17 cellular contexts compared by ENCODE assay signal in the genomic region with DNA sequence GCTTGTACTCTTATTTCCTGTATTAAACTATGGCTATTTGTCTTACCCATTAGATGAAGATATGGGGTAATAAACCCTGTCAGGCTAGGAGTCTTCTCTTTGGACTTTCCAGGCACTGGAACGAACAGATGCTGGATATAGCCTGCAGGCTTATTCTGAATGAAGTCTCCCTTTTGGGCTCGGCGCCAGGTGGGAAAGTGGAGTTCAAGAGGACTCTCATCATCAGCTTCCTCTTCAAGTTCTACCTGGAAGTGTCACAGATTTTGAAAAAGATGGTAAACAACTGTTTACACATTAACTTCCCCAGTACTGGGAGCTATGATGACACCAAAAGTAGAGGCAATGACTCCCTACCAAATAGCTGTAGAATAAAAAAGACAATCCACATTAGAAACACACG. TPM values are rescaled to one million over a fixed set of nuclear protein-coding genes. Genes with fewer than 3 reads are reported as not detected.
DNase-seq lines count a peak whose midpoint lies in the region; ATAC-seq, FAIRE-seq and TF ChIP-seq lines count a peak whose summit lies in the region.
"Had no signal": no experiment of that assay in that cellular context is flagged by ENCODE, and none has a peak within 500 bp of the region (broad histone marks: within the 10 kb centered on the region; RNA-seq: fewer than 3 reads in every experiment).

No MANE protein-coding gene starts in this region.

- H3K36me3 ChIP-seq in liver (ENCODE audit: control insufficient read depth in 4 of 4, insufficient read depth in 3 of 4, low read depth in 1 of 4, low read length in 3 of 4) = peaks cover 4 to 60% (median 44%) of the 10 kb centered on the region in 4 donors
- H3K36me3 ChIP-seq in HepG2 (replicated peaks in 1 of 2; ENCODE audit: control insufficient read depth in 1 of 2, insufficient read depth in 2 of 2, low read length in 2 of 2) = 0 out of 5 replicates have a peak, but pooled peaks cover 0 to 1% of the 10 kb centered on the region in 2 experiments
- H3K36me3 ChIP-seq in IMR-90 (ENCODE audit: control insufficient read depth, insufficient read depth, low read length) = no peaks in the 10 kb centered on the region
- H3K36me3 ChIP-seq in adrenal gland (replicated peaks in 1 of 2) = peaks cover 0 to 69% of the 10 kb centered on the region in 2 donors
- H3K36me3 ChIP-seq in trophoblast cell (ENCODE audit: control insufficient read depth in 1 of 2, insufficient read depth in 2 of 2, low read length in 2 of 2) = no peaks in the 10 kb centered on the region
- H3K36me3 ChIP-seq in hepatocyte (replicated peaks; ENCODE audit: insufficient read depth, low read depth) = no peaks in the 10 kb centered on the region
- H3K36me3 ChIP-seq: SJSA1 had no signal

- TF ChIP-seq POLR2A in HepG2 (IDR thresholded peaks at IDR 0.05; ENCODE audit: insufficient read depth in 1 of 2, low read depth in 2 of 2, low read length in 2 of 2) = no peak
- TF ChIP-seq POLR2A in IMR-90 (IDR thresholded peaks at IDR 0.05; ENCODE audit: low read depth, low read length) = no peak
- TF ChIP-seq POLR2A in adrenal gland (IDR thresholded peaks at IDR 0.05) = no peak

- dilution Hi-C loops in IMR-90 (cut with HindIII; ENCODE audit: low sequenced_read_pairs, unreplicated experiment) = no loop called here

- H3K23ac ChIP-seq in IMR-90 (ENCODE audit: low read depth, low read length) (no peak overlapping the region), trophoblast cell (ENCODE audit: low read length) (no peak overlapping the region)

- H3K27me3 ChIP-seq in liver (ENCODE audit: control insufficient read depth in 4 of 4, insufficient read depth in 4 of 4, low read length in 3 of 4) (no peaks in the 10 kb centered on the region), HepG2 (ENCODE audit: control insufficient read depth in 1 of 2, insufficient read depth in 2 of 2, low read length in 2 of 2) (no peaks in the 10 kb centered on the region), IMR-90 (ENCODE audit: control insufficient read depth, insufficient read depth, low read length) (no peaks in the 10 kb centered on the region), adrenal gland (no peaks in the 10 kb centered on the region), trophoblast cell (ENCODE audit: insufficient read depth, low read length) (no peaks in the 10 kb centered on the region), hepatocyte (no peaks in the 10 kb centered on the region)
- H3K27me3 ChIP-seq: SJSA1 had no signal

- in situ Hi-C loops in HepG2 (cut with HindIII; ENCODE audit: extremely low pct_ligation_motif_present, low pct_unique_long_range_greater_than_20kb) = no loop called here
- in situ Hi-C loops in IMR-90 (cut with MboI; ENCODE audit: low sequenced_read_pairs) = no loop called here

- H2BK5ac ChIP-seq in IMR-90 (ENCODE audit: low read depth, low read length, poor library complexity, severe bottlenecking) (no peak overlapping the region), trophoblast cell (ENCODE audit: low read depth, low read length, poor library complexity) (no peak overlapping the region)

- H3K79me2 ChIP-seq in HepG2 (ENCODE audit: insufficient read depth, low read length) (no peaks in the 10 kb centered on the region), trophoblast cell (ENCODE audit: control insufficient read depth, insufficient read depth, low read length, poor library complexity) (no peaks in the 10 kb centered on the region), hepatocyte (no peaks in the 10 kb centered on the region)

- H3K56ac ChIP-seq in IMR-90 (ENCODE audit: extremely low read depth, insufficient read depth, low read length) = no peak overlapping the region

- H3K14ac ChIP-seq in IMR-90 (replicated peaks; ENCODE audit: low read depth, low read length) (no peak overlapping the region), trophoblast cell (ENCODE audit: low read length) (no peak overlapping the region)

- CTCF ChIA-PET in HepG2 (lab: Yijun Ruan, JAX; ENCODE audit: low intra/inter-chr PET ratio, low total read pairs) (no interaction called here), IMR-90 (lab: Yijun Ruan, JAX) (no interaction called here)

- no peak overlapping the region for H4K12ac ChIP-seq in trophoblast cell (ENCODE audit: low read depth, low read length)

- H3K9me1 ChIP-seq in IMR-90 (ENCODE audit: insufficient read depth, low read length) = peaks cover 9% of the 10 kb centered on the region

- BruUV-seq in HepG2 (replicated peaks; lab: Mats Ljungman, UMichigan) (no TSS peak), IMR-90 (replicated peaks; lab: Mats Ljungman, UMichigan) (no TSS peak)

- no peaks in the 10 kb centered on the region for H3K9me2 ChIP-seq in hepatocyte (replicated peaks; ENCODE audit: insufficient read depth)

- H3K79me1 ChIP-seq in IMR-90 (ENCODE audit: low read depth in 1 of 2, low read length in 2 of 2) = peaks cover 3 to 10% of the 10 kb centered on the region in 2 experiments; a peak in 1 of 4 replicates
- H3K79me1 ChIP-seq in trophoblast cell (ENCODE audit: low read length) = no peaks in the 10 kb centered on the region

- H3K9ac ChIP-seq in liver (ENCODE audit: low read depth in 1 of 2, low read length in 2 of 2) (no peak overlapping the region), HepG2 (ENCODE audit: insufficient read depth, low read depth, low read length) (no peak overlapping the region), IMR-90 (ENCODE audit: low read depth, low read length) (no peak overlapping the region), trophoblast cell (ENCODE audit: low read length) (no peak overlapping the region)

- H3K4me3 ChIP-seq in liver (ENCODE audit: low read depth in 1 of 3, low read length in 3 of 3) = no peak overlapping the region
- H3K4me3 ChIP-seq in HepG2 (replicated peaks in 1 of 3; ENCODE audit: insufficient read depth in 1 of 3, low read depth in 2 of 3, low read length in 3 of 3) = no peak overlapping the region
- H3K4me3 ChIP-seq in IMR-90 (ENCODE audit: insufficient read depth, low read depth, low read length) = no peak overlapping the region
- no peak overlapping the region for H3K4me3 ChIP-seq in adrenal gland
- no peak overlapping the region for H3K4me3 ChIP-seq in trophoblast cell (ENCODE audit: low read depth, low read length)
- no peak overlapping the region for H3K4me3 ChIP-seq in hepatocyte
- H3K4me3 ChIP-seq: SJSA1 had no signal

- no peaks in the 10 kb centered on the region for H4K20me1 ChIP-seq in HepG2 (ENCODE audit: insufficient read depth, low read length)
- no peaks in the 10 kb centered on the region for H4K20me1 ChIP-seq in IMR-90 (ENCODE audit: insufficient read depth, low read length)
- no peaks in the 10 kb centered on the region for H4K20me1 ChIP-seq in hepatocyte (ENCODE audit: insufficient read depth, poor library complexity, severe bottlenecking)

- TF ChIP-seq RAD21 in liver (IDR thresholded peaks at IDR 0.05) (no peak), HepG2 (CRISPR knock-in tag; IDR thresholded peaks at IDR 0.05) (no peak), IMR-90 (IDR thresholded peaks at IDR 0.05; ENCODE audit: low read length) (no peak)

- 59% methylated on average over 4 of the region's 4 CpGs for WGBS in liver
- 99% methylated on average over 4 of the region's 4 CpGs for whole genome bisulfite sequencing in HepG2 (ENCODE audit: low lambda C conversion rate)
- no CpG with 5 or more reads among the region's 4 CpGs for WGBS in IMR-90 (ENCODE audit: extremely low coverage in 2 of 2, insufficient read length in 1 of 2), 2 experiments
- WGBS in adrenal gland, 4 donors = 86 to 90% (median 89%) methylated on average over 4 of the region's 4 CpGs
- no CpG with 5 or more reads among the region's 4 CpGs for WGBS in trophoblast cell (ENCODE audit: extremely low coverage, insufficient coverage, insufficient read length)
- 91% methylated on average over 4 of the region's 4 CpGs for WGBS in hepatocyte (ENCODE audit: low lambda C conversion rate, missing lambda C conversion rate)

- H2BK15ac ChIP-seq in IMR-90 (ENCODE audit: low read depth, low read length) = peak overlapping the region; percentile 65; the same call in 1 of the 3 replicates

- H2BK120ac ChIP-seq in IMR-90 (ENCODE audit: low read depth, low read length) (no peak overlapping the region), trophoblast cell (ENCODE audit: insufficient read depth, low read length, poor library complexity) (no peak overlapping the region)

- peaks cover 5 to 61% (median 42%) of the 10 kb centered on the region in 4 donors for H3K4me1 ChIP-seq in liver (ENCODE audit: control insufficient read depth in 4 of 4, insufficient read depth in 4 of 4, low read length in 3 of 4)
- peaks cover 15% of the 10 kb centered on the region for H3K4me1 ChIP-seq in HepG2 (ENCODE audit: insufficient read depth, low read length)
- H3K4me1 ChIP-seq in IMR-90 (ENCODE audit: control insufficient read depth, insufficient read depth, low read length) = peaks cover 10% of the 10 kb centered on the region
- H3K4me1 ChIP-seq in adrenal gland (replicated peaks in 1 of 2) = peaks cover 28 to 53% of the 10 kb centered on the region in 2 donors
- peaks cover 0 to 2% of the 10 kb centered on the region in 2 experiments for H3K4me1 ChIP-seq in trophoblast cell (ENCODE audit: control insufficient read depth in 1 of 2, insufficient read depth in 2 of 2, low read length in 2 of 2)
- no peaks in the 10 kb centered on the region for H3K4me1 ChIP-seq in hepatocyte (ENCODE audit: insufficient read depth)

- no peak for FAIRE-seq in HepG2 (lab: Jason Lieb, UNC)

- no peak overlapping the region; the same call in 1 of the 2 replicates for H4K91ac ChIP-seq in IMR-90 (ENCODE audit: insufficient read depth, low read depth, low read length)
- no peak overlapping the region for H4K91ac ChIP-seq in trophoblast cell (ENCODE audit: low read depth, low read length)

- H2AK5ac ChIP-seq in IMR-90 (ENCODE audit: low read depth, low read length) (no peak overlapping the region), trophoblast cell (ENCODE audit: low read length) (no peak overlapping the region)

- ATAC-seq in HepG2 (no peak), IMR-90 (ENCODE audit: low read depth) (no peak)
- ATAC-seq: PC-3 had no signal

- no peak overlapping the region for H2AK9ac ChIP-seq in IMR-90 (replicated peaks; ENCODE audit: low read depth, low read length, poor library complexity)

- intact Hi-C loops in HepG2 (cut with micrococcal nuclease; ENCODE audit: unreplicated experiment) = no loop called here
- intact Hi-C loops in IMR-90 (cut with micrococcal nuclease) = loop anchor here (10.0 kb wide), 1 partner anchor 201 kb away; a partner anchor contains a TSS
- intact Hi-C loops in adrenal gland (cut with DNase I) = no loop called here

- TF ChIP-seq EP300 in HepG2 (IDR thresholded peaks at IDR 0.05; ENCODE audit: low read depth in 2 of 2, low read length in 2 of 2) (no peak), HepG2 (CRISPR knock-in tag; IDR thresholded peaks at IDR 0.05; ENCODE audit: borderline replicate concordance) (no peak)

- no peak overlapping the region; the same call in 1 of the 2 replicates for H4K5ac ChIP-seq in IMR-90 (ENCODE audit: low read depth, low read length)

- H3K27ac ChIP-seq in liver (ENCODE audit: low read depth in 1 of 2, low read length in 2 of 2) (peak overlapping the region; percentile 47 to 92), HepG2 (ENCODE audit: extremely low read length, insufficient read depth, low read length) (no peak overlapping the region), IMR-90 (ENCODE audit: insufficient read depth, low read length) (no peak overlapping the region), adrenal gland (peak overlapping the region in 3 of 5 donors; percentile 2 to 89 (median 38)), trophoblast cell (ENCODE audit: low read depth, low read length) (no peak overlapping the region), hepatocyte (no peak overlapping the region)

- no peak overlapping the region for H2BK12ac ChIP-seq in trophoblast cell (ENCODE audit: low read length)

- H2BK20ac ChIP-seq in IMR-90 (ENCODE audit: low read depth, low read length) = peak overlapping the region; percentile 22; the same call in 1 of the 2 replicates

- no peak overlapping the region for H3K4me2 ChIP-seq in HepG2 (ENCODE audit: low read depth, low read length)
- H3K4me2 ChIP-seq in IMR-90 (ENCODE audit: low read depth, low read length) = no peak overlapping the region
- H3K4me2 ChIP-seq in trophoblast cell (ENCODE audit: low read length) = no peak overlapping the region
- no peak overlapping the region for H3K4me2 ChIP-seq in hepatocyte

- DNase-seq in HepG2 (ENCODE audit: low spot score) (no peak), IMR-90 (no peak), adrenal gland (peak in 1 of 7 donors; percentile 66), trophoblast cell (peak; percentile 70 to 81), AG20443 (ENCODE audit: low spot score) (no peak), OCI-M2 (lab: John Stamatoyannopoulos, UW; ENCODE audit: unreplicated experiment) (no peak), hepatocyte (ENCODE audit: low spot score) (no peak)
- DNase-seq: Calu3; CD4-positive, alpha-beta T cell; MV-4-11; NCI-H1417 treated with DMSO at 0.1 percent for 48 hours; NCI-H1930; PC-3 had no signal

- no peak for TF ChIP-seq CTCF in liver (IDR thresholded peaks at IDR 0.05; ENCODE audit: low read depth, low read length, missing input control)
- TF ChIP-seq CTCF in HepG2 (CRISPR knock-in tag; IDR thresholded peaks at IDR 0.05) = no peak
- TF ChIP-seq CTCF in IMR-90 (conservative IDR thresholded peaks at IDR 0.05; ENCODE audit: low read depth, low read length) = no peak
- no peak for TF ChIP-seq CTCF in adrenal gland (IDR thresholded peaks at IDR 0.05)
- no peak for TF ChIP-seq CTCF in hepatocyte (IDR thresholded peaks at IDR 0.05; ENCODE audit: poor library complexity)

- H2AFZ ChIP-seq in HepG2 (ENCODE audit: low read length) = no peak overlapping the region
- H2AFZ ChIP-seq in IMR-90 (replicated peaks; ENCODE audit: low read length, poor library complexity) = no peak overlapping the region
- no peak overlapping the region for H2AFZ ChIP-seq in trophoblast cell (ENCODE audit: insufficient read depth, low read length, poor library complexity)
- H2AFZ ChIP-seq in hepatocyte = no peak overlapping the region

- peak overlapping the region; percentile 65; the same call in 1 of the 2 replicates for H3K4ac ChIP-seq in IMR-90 (ENCODE audit: low read depth, low read length)
- no peak overlapping the region for H3K4ac ChIP-seq in trophoblast cell (ENCODE audit: low read depth, low read length)

- no peak overlapping the region for H3K18ac ChIP-seq in IMR-90 (ENCODE audit: low read depth, low read length)
- H3K18ac ChIP-seq in trophoblast cell (ENCODE audit: low read length) = no peak overlapping the region

- no peaks in the 10 kb centered on the region for H3K9me3 ChIP-seq in liver (ENCODE audit: control insufficient read depth in 4 of 4, low read length in 3 of 4)
- no peaks in the 10 kb centered on the region for H3K9me3 ChIP-seq in HepG2 (ENCODE audit: low read length)
- no peaks in the 10 kb centered on the region for H3K9me3 ChIP-seq in IMR-90 (ENCODE audit: control insufficient read depth, insufficient read depth, low read length)
- no peaks in the 10 kb centered on the region for H3K9me3 ChIP-seq in adrenal gland (replicated peaks in 1 of 3)
- H3K9me3 ChIP-seq in trophoblast cell (ENCODE audit: insufficient read depth, low read depth, low read length) = no peaks in the 10 kb centered on the region
- H3K9me3 ChIP-seq in hepatocyte (ENCODE audit: low read depth) = no peaks in the 10 kb centered on the region
- H3K9me3 ChIP-seq: SJSA1 had no signal

- POLR2A ChIA-PET in HepG2 (lab: Yijun Ruan, JAX) (interaction anchor here (1.0 to 4.4 kb wide), 4 partner anchors 10 to 27 kb away, joined by 3 to 33 read pairs (median 17); a partner anchor contains a TSS), IMR-90 (lab: Charles Lee; ENCODE audit: unreplicated experiment) (no interaction called here)

- H4K8ac ChIP-seq in IMR-90 (ENCODE audit: low read depth in 2 of 2, low read length in 2 of 2) (no peak overlapping the region), trophoblast cell (ENCODE audit: low read depth, low read length) (no peak overlapping the region)

RNA-seq across cellular contexts. Expression of a gene that starts 27.9 kb away (rescaled TPM):
- total RNA-seq in liver (1,000 to 10,000 TPM in 1 of 2 donors, 1 to 10 TPM in 1; 9.9 to 1,131 TPM), HepG2 (2016; rRNA removed; fragmentation: Illumina TruSeq; extraction: Trizol) (18.0 and 27.5 TPM in 2 replicates), IMR-90 (2012; rRNA removed) (57.2 and 59.9 TPM in 2 replicates), adrenal gland (1,000 to 10,000 TPM in 2 of 8 donors, 100 to 1,000 TPM in 6; 650 to 1,121 (median 899) TPM), hepatocyte (7.4 and 7.7 TPM in 2 replicates)
- polyA plus RNA-seq in liver (100 to 1,000 TPM; 245 to 727 TPM), HepG2 (2011; rRNA removed) (9.2 and 18.9 TPM in 2 replicates), IMR-90 (2012; rRNA removed) (18.7 and 21.7 TPM in 2 replicates), adrenal gland (100 to 1,000 TPM; 101 to 406 (median 127) TPM), hepatocyte (4.7 and 5.6 TPM in 2 replicates)
- 2.9 and 3.1 TPM in 2 replicates for total RNA-seq in HepG2 (2016; cell fraction: cytosol; rRNA removed; fragmentation: Illumina TruSeq; extraction: Trizol; ENCODE audit: low read depth)
- total RNA-seq in HepG2 (2016; cell fraction: insoluble cytoplasmic fraction; rRNA removed; fragmentation: Illumina TruSeq; extraction: Trizol) = 16.9 and 27.1 TPM in 2 replicates
- total RNA-seq in HepG2 (2016; cell fraction: membrane; rRNA removed; fragmentation: Illumina TruSeq; extraction: Trizol) = 5.6 and 7.9 TPM in 2 replicates
- 11.2 and 11.3 TPM in 2 replicates for total RNA-seq in HepG2 (2016; cell fraction: nucleus; rRNA removed; fragmentation: Illumina TruSeq; extraction: Trizol)
- 9.0 and 14.2 TPM in 2 replicates for polyA plus RNA-seq in HepG2 (2011; cell fraction: cytosol; rRNA removed)
- 6.6 and 14.0 TPM in 2 replicates for polyA plus RNA-seq in HepG2 (2011; cell fraction: nucleus; rRNA removed)
- polyA plus RNA-seq in HepG2 (2012) = 12.6 and 15.2 TPM in 2 replicates
- 0.95 and 1.1 TPM in 2 replicates for polyA plus RNA-seq in HepG2 (2016; cell fraction: cytosol; fragmentation: Illumina TruSeq; extraction: Trizol; ENCODE audit: low read depth)
- polyA plus RNA-seq in HepG2 (2016; cell fraction: insoluble cytoplasmic fraction; fragmentation: Illumina TruSeq; extraction: Trizol; ENCODE audit: low read depth) = 21.2 and 21.7 TPM in 2 replicates
- polyA plus RNA-seq in HepG2 (2016; cell fraction: membrane; fragmentation: Illumina TruSeq; extraction: Trizol; ENCODE audit: low read depth) = 2.7 and 3.3 TPM in 2 replicates
- 8.2 and 9.7 TPM in 2 replicates for polyA plus RNA-seq in HepG2 (2016; cell fraction: nucleus; fragmentation: Illumina TruSeq; extraction: Trizol; ENCODE audit: insufficient read depth, low read depth)
- polyA minus RNA-seq in HepG2 (2011; rRNA and poly(A)+ RNA removed; ENCODE audit: low replicate concordance) = 9.0 and 94.3 TPM in 2 replicates
- 16.3 and 44.6 TPM in 2 replicates for polyA minus RNA-seq in HepG2 (2011; cell fraction: cytosol; rRNA and poly(A)+ RNA removed)
- 6.7 and 17.2 TPM in 2 replicates for polyA minus RNA-seq in HepG2 (2011; cell fraction: nucleus; rRNA and poly(A)+ RNA removed)
- polyA plus RNA-seq in IMR-90 (2012; cell fraction: cytosol; rRNA removed) = 6.1 and 8.5 TPM in 2 replicates
- polyA plus RNA-seq in IMR-90 (2012; cell fraction: nucleus; rRNA removed; ENCODE audit: low replicate concordance) = 1.6 and 13.0 TPM in 2 replicates
- polyA plus RNA-seq in trophoblast cell (2013) = 0.03 and 0.06 TPM in 2 replicates
- total RNA-seq: B cell; CD4-positive, alpha-beta T cell; HT-29 had no signal

Comparison
In these comparisons a context has a peak if more than half of its experiments do, and no peak if none do; other contexts are left out.
1. H3K27ac ChIP-seq: peak in liver (2 of 2) and adrenal gland (3 of 5); none in HepG2 (single experiment), IMR-90 (single experiment), trophoblast cell (single experiment) and hepatocyte (single experiment).
2. DNase-seq: peak in trophoblast cell (2 of 2); none in HepG2 (single experiment), IMR-90 (single experiment), AG20443 (single experiment), OCI-M2 (single experiment) and hepatocyte (single experiment).